Comparison of ENCODE assay signal across 10 cellular contexts in genomic region chr3:38003817-38004414, GRCh38. TPM values are rescaled to one million over a fixed set of nuclear protein-coding genes. Genes with fewer than 3 reads are reported as not detected.
DNase-seq lines count a peak whose midpoint lies in the region; ATAC-seq and TF ChIP-seq lines count a peak whose summit lies in the region.
"Had no signal": no experiment of that assay in that cellular context is flagged by ENCODE, and none has a peak within 500 bp of the region (broad histone marks: within the 10 kb centered on the region; RNA-seq: fewer than 3 reads in every experiment).

No MANE protein-coding gene starts in this region.

- no peaks in the 10 kb centered on the region for H3K36me3 ChIP-seq in PC-3 (ENCODE audit: low read depth, low read length)
- no peaks in the 10 kb centered on the region for H3K36me3 ChIP-seq in endodermal cell (ENCODE audit: control insufficient read depth, insufficient read depth, low read length)
- peaks cover 36% of the 10 kb centered on the region for H3K36me3 ChIP-seq in neutrophil

- no peaks in the 10 kb centered on the region for H3K27me3 ChIP-seq in PC-3 (ENCODE audit: low read length)
- no peaks in the 10 kb centered on the region for H3K27me3 ChIP-seq in endodermal cell (ENCODE audit: control insufficient read depth, insufficient read depth, low read length, poor library complexity, severe bottlenecking)
- H3K27me3 ChIP-seq in neutrophil: no peaks in the 10 kb centered on the region

- H3K4me2 ChIP-seq in PC-3 (ENCODE audit: low read length): peak overlapping the region; percentile 28

- H3K4me1 Mint-ChIP-seq in CD14-positive monocyte (peaks cover 18% of the 10 kb centered on the region), endodermal cell (peaks cover 8% of the 10 kb centered on the region)

- H3K79me2 ChIP-seq in PC-3 (ENCODE audit: low read length): no peaks in the 10 kb centered on the region

- TF ChIP-seq CTCF in CD14-positive monocyte (IDR thresholded peaks at IDR 0.05): no peak
- no peak for TF ChIP-seq CTCF in PC-3 (conservative IDR thresholded peaks at IDR 0.05; ENCODE audit: low read depth, low read length)
- TF ChIP-seq CTCF in endodermal cell (conservative IDR thresholded peaks at IDR 0.05): no peak
- no peak for TF ChIP-seq CTCF in neutrophil (IDR thresholded peaks at IDR 0.05)

- H3K4me3 Mint-ChIP-seq in CD14-positive monocyte (no peak overlapping the region), endodermal cell (no peak overlapping the region)

- peak overlapping the region; percentile 5; the same call in 1 of the 2 replicates for H2AFZ ChIP-seq in PC-3 (ENCODE audit: low read length)

- CTCF ChIA-PET in PC-3 (lab: Charles Lee): interaction anchor here (1.2 kb wide), 1 partner anchor 29 kb away, joined by 11 read pairs; no protein-coding TSS in a partner anchor

- H3K9ac ChIP-seq in PC-3 (ENCODE audit: low read length) (peak overlapping the region; percentile 15; the same call in 1 of the 2 replicates), endodermal cell (ENCODE audit: extremely low read depth, low read length, poor library complexity, severe bottlenecking) (no peak overlapping the region)

- H4K20me1 ChIP-seq in PC-3 (ENCODE audit: low read length): no peaks in the 10 kb centered on the region

- H3K27ac ChIP-seq in PC-3 (ENCODE audit: low read length) (peak overlapping the region; percentile 80), endodermal cell (ENCODE audit: low read depth, low read length) (no peak overlapping the region), neutrophil (peak overlapping the region; percentile 52)

- DNase-seq in CD14-positive monocyte (ENCODE audit: low spot score) (peak; percentile 35), PC-3 (no peak), endodermal cell (no peak), NOMO-1 treated with DMSO at 0.1 percent for 48 hours (lab: John Stamatoyannopoulos, UW; ENCODE audit: unreplicated experiment) (no peak), glomerular visceral epithelial cell (ENCODE audit: extremely low spot score) (no peak)
- DNase-seq in activated T-cell treated with anti-CD3 and anti-CD28 coated beads, Interleukin-2, amount 50 U/mL, for 1 hour: no peak

- intact Hi-C loops in CD14-positive monocyte (cut with micrococcal nuclease) (loop anchor here (2.0 to 5.0 kb wide), 2 partner anchors 29 to 37 kb away; no protein-coding TSS in a partner anchor), PC-3 (cut with micrococcal nuclease) (loop anchor here (1.0 to 10.0 kb wide), 7 partner anchors 30 to 481 kb away; partner anchors contain the start of genes ACVR2B, MYD88 and OXSR1)

- H3K27me3 Mint-ChIP-seq in CD14-positive monocyte (ENCODE audit: low read depth in 3 of 3) (peaks cover 0 to 4% (median 2%) of the 10 kb centered on the region in 3 donors), endodermal cell (ENCODE audit: insufficient read depth) (no peaks in the 10 kb centered on the region)

- H3K9me2 ChIP-seq in PC-3 (replicated peaks; ENCODE audit: low read length): no peaks in the 10 kb centered on the region

- ATAC-seq in PC-3: 0 out of 2 replicates have a peak, but pooled peaks have one; percentile 0
- no peak for ATAC-seq in HG02763 (IDR thresholded peaks at IDR 0.05; ENCODE audit: unreplicated experiment)

- H3K36me3 Mint-ChIP-seq in CD14-positive monocyte (peaks cover 66 to 88% of the 10 kb centered on the region in 2 donors), endodermal cell (ENCODE audit: low read depth) (peaks cover 37% of the 10 kb centered on the region)

- H3K4me3 ChIP-seq in PC-3 (ENCODE audit: low read length): no peak overlapping the region
- H3K4me3 ChIP-seq in endodermal cell (ENCODE audit: low read length): no peak overlapping the region
- no peak overlapping the region for H3K4me3 ChIP-seq in neutrophil (ENCODE audit: low read depth in 1 of 2, low read length in 1 of 2)

- no TSS peak for BruUV-seq in PC-3 (replicated peaks; lab: Mats Ljungman, UMichigan)

- H3K4me1 ChIP-seq in PC-3 (ENCODE audit: insufficient read depth, low read length) (peaks cover 30% of the 10 kb centered on the region), endodermal cell (ENCODE audit: control insufficient read depth, insufficient read depth, low read length) (no peaks in the 10 kb centered on the region), neutrophil (ENCODE audit: control insufficient read depth in 1 of 2, insufficient read depth in 1 of 2, low read depth in 1 of 2, low read length in 1 of 2) (peaks cover 18 to 20% of the 10 kb centered on the region in 2 experiments)

- H3K9me3 ChIP-seq in PC-3 (ENCODE audit: low read length) (no peaks in the 10 kb centered on the region), endodermal cell (ENCODE audit: control insufficient read depth, low read length) (no peaks in the 10 kb centered on the region), neutrophil (no peaks in the 10 kb centered on the region)

- no peaks in the 10 kb centered on the region for H3F3A ChIP-seq in PC-3 (ENCODE audit: low read length, unreplicated experiment)

- H3K27ac Mint-ChIP-seq in CD14-positive monocyte: peak overlapping the region in 3 of 7 donors; percentile 19 to 82 (median 53)
- H3K27ac Mint-ChIP-seq in endodermal cell: peak overlapping the region; percentile 5

- 69 to 80% methylated on average over 4 to 11 of the region's 11 CpGs for WGBS in endodermal cell (ENCODE audit: insufficient coverage in 1 of 2, insufficient read length in 1 of 2), 2 experiments

- POLR2A ChIA-PET in PC-3 (lab: Charles Lee; ENCODE audit: unreplicated experiment): no interaction called here

- H3K9me3 Mint-ChIP-seq in CD14-positive monocyte (no peaks in the 10 kb centered on the region), endodermal cell (no peaks in the 10 kb centered on the region)

RNA-seq across cellular contexts. Expression of gene VILL, which starts 13.3 kb away (rescaled TPM):
- polyA plus RNA-seq in CD14-positive monocyte: 1 to 10 TPM; 4.4 to 7.4 TPM
- 0.44 and 1.8 TPM in 2 replicates for total RNA-seq in PC-3 (2014; rRNA removed)
- total RNA-seq in endodermal cell: 10 to 100 TPM; 16.0 to 21.3 TPM
- 4.4 TPM for polyA plus RNA-seq in endodermal cell (2013, experiment 1 of 2)
- polyA plus RNA-seq in endodermal cell (2013, experiment 2 of 2): 3.5 TPM

RNA-seq across cellular contexts. Expression of gene PLCD1, which starts 25.5 kb away (rescaled TPM):
- polyA plus RNA-seq in CD14-positive monocyte: 1 to 10 TPM; 4.1 to 6.0 TPM
- total RNA-seq in PC-3 (2014; rRNA removed): 16.9 and 18.5 TPM in 2 replicates
- total RNA-seq in endodermal cell: 10 to 100 TPM; 54.3 to 66.6 TPM
- polyA plus RNA-seq in endodermal cell (2013, experiment 1 of 2): 45.4 TPM
- polyA plus RNA-seq in endodermal cell (2013, experiment 2 of 2): 46.2 TPM

RNA-seq across cellular contexts. Expression of gene DLEC1, which starts 35.1 kb away (rescaled TPM):
- polyA plus RNA-seq in CD14-positive monocyte: under 1 TPM; 0.11 to 0.14 TPM
- not detected in 2 replicates for total RNA-seq in PC-3 (2014; rRNA removed)
- total RNA-seq in endodermal cell: 1 to 10 TPM; 3.9 to 6.0 TPM
- polyA plus RNA-seq in endodermal cell (2013, experiment 1 of 2): 1.5 TPM
- polyA plus RNA-seq in endodermal cell (2013, experiment 2 of 2): 0.83 TPM
- total RNA-seq: Daoy, endothelial cell of umbilical vein had no signal
- polyA plus RNA-seq: endothelial cell of umbilical vein had no signal
